Comparison of ENCODE assay signal across 19 cellular contexts in the genomic region with DNA sequence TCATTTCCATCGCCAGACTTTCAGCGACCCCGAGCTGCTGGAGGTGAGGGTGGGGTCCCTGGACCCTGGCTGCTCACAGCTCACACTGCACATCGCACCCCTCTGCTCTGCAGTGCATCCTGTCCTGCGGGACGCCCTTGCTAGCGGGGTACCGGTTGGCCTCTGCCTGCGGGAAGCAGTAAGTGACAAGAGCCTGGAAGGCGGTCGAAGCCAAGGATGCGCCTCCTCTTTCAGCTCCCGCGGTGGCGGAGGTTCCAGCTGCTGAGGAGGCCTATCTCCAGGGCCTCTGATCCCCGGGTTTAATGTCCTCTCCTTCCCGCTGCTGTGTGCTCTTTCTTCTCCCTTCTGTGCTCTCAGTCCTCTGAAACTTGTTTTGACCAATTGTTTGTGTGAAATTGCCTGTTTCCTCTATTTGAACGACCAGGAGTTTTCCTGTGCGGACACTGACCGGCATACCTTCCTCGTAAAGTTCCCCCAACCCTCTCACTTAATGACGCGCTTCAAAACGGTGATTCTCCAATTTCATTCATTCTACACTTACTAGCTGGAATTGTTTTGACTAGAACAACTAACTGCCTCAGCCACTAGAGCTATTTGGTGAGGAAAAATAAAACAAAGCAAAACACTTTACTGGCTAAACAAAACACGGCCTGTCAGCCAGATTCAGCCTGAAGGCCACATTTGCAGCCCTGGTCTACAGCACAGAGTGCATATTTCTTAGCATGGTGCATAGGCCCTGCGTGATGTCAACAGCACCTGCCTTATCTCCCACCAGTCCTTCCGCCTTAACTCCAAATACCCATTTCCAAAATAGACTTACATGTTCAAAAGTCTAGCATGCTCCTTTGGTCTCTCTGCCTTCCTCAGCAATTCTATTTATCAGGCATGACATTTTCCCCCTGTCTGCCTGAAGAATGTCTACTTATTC. TPM values are rescaled to one million over a fixed set of nuclear protein-coding genes. Genes with fewer than 3 reads are reported as not detected.
A peak's percentile ranks its signal among the peaks of the same experiment; 100 is the strongest.
DNase-seq lines count a peak whose midpoint lies in the region; ATAC-seq and TF ChIP-seq lines count a peak whose summit lies in the region.
"Had no signal": no experiment of that assay in that cellular context is flagged by ENCODE, and none has a peak within 500 bp of the region (broad histone marks: within the 10 kb centered on the region; RNA-seq: fewer than 3 reads in every experiment).

No MANE protein-coding gene starts in this region.

- H3K27me3 Mint-ChIP-seq in GM23338 (ENCODE audit: insufficient read depth, low read depth, poor library complexity), result no peaks in the 10 kb centered on the region
- H3K27me3 Mint-ChIP-seq in naive thymus-derived CD8-positive, alpha-beta T cell, result peaks cover 10 to 35% (median 20%) of the 10 kb centered on the region in 5 donors

- POLR2A ChIA-PET in naive thymus-derived CD8-positive, alpha-beta T cell (lab: Charles Lee), result no interaction called here

- ATAC-seq in GM23338, result peak; percentile 99
- peak; percentile 70 for ATAC-seq in body of pancreas
- no peak for ATAC-seq in naive thymus-derived CD8-positive, alpha-beta T cell
- ATAC-seq in GM19035 (IDR thresholded peaks at IDR 0.05; ENCODE audit: unreplicated experiment), result no peak
- ATAC-seq: CD8-positive, alpha-beta T cell; HepG2 had no signal

- no peaks in the 10 kb centered on the region for H3K4me1 ChIP-seq in GM23338 (ENCODE audit: insufficient read depth)
- H3K4me1 ChIP-seq in body of pancreas, result no peaks in the 10 kb centered on the region

- H3K27ac Mint-ChIP-seq in GM23338, result no peak overlapping the region
- no peak overlapping the region for H3K27ac Mint-ChIP-seq in naive thymus-derived CD8-positive, alpha-beta T cell
- H3K27ac Mint-ChIP-seq: CD8-positive, alpha-beta T cell had no signal

- H3K27ac ChIP-seq in GM23338 (ENCODE audit: low read depth), result no peak overlapping the region
- peak overlapping the region in 2 of 4 donors; percentile 26 to 44 for H3K27ac ChIP-seq in body of pancreas

- no peaks in the 10 kb centered on the region for H3K79me2 ChIP-seq in GM23338 (replicated peaks; ENCODE audit: insufficient read depth)

- H4K20me1 ChIP-seq in GM23338 (replicated peaks; ENCODE audit: insufficient read depth), result no peaks in the 10 kb centered on the region

- H3K27me3 ChIP-seq in GM23338 (ENCODE audit: insufficient read depth) (no peaks in the 10 kb centered on the region), body of pancreas (no peaks in the 10 kb centered on the region)

- H3K4me3 ChIP-seq in GM23338 (peak overlapping the region; percentile 29), body of pancreas (no peak overlapping the region)

- WGBS in body of pancreas, 2 donors, result 65 to 77% methylated on average over 21 to 27 of the region's 27 CpGs

- TF ChIP-seq POLR2A in body of pancreas (IDR thresholded peaks at IDR 0.05), result no peak

- TF ChIP-seq CTCF in GM23338 (conservative IDR thresholded peaks at IDR 0.05; ENCODE audit: low read depth in 2 of 2), result no peak
- no peak for TF ChIP-seq CTCF in body of pancreas (IDR thresholded peaks at IDR 0.05)

- no peaks in the 10 kb centered on the region for H3K9me3 ChIP-seq in body of pancreas

- H3K36me3 Mint-ChIP-seq in GM23338 (ENCODE audit: low read depth), result no peaks in the 10 kb centered on the region
- H3K36me3 Mint-ChIP-seq in naive thymus-derived CD8-positive, alpha-beta T cell, result no peaks in the 10 kb centered on the region
- H3K36me3 Mint-ChIP-seq: CD8-positive, alpha-beta T cell had no signal

- peak overlapping the region; percentile 44; the same call in 1 of the 2 replicates for H3K4me2 ChIP-seq in GM23338

- H3K4me3 Mint-ChIP-seq in GM23338, result peak overlapping the region; percentile 41; the same call in 2 of the 3 replicates
- no peak overlapping the region for H3K4me3 Mint-ChIP-seq in naive thymus-derived CD8-positive, alpha-beta T cell
- H3K4me3 Mint-ChIP-seq: CD8-positive, alpha-beta T cell had no signal

- DNase-seq in GM23338 (ENCODE audit: low spot score) (peak; percentile 73), body of pancreas (peak; percentile 36 to 73 (median 54)), left kidney (ENCODE audit: low read depth, low spot score) (peak; percentile 82), retina (peak; percentile 26), NCI-H524 treated with DMSO at 0.1 percent for 48 hours (lab: John Stamatoyannopoulos, UW) (no peak), DMS53 treated with DMSO at 0.1 percent for 48 hours (lab: John Stamatoyannopoulos, UW; ENCODE audit: unreplicated experiment) (no peak)
- no peak for DNase-seq in naive thymus-derived CD8-positive, alpha-beta T cell
- DNase-seq: CD8-positive, alpha-beta T cell; HCEC 1CT; Kasumi-1; NCI-H1417; NCI-H1930; NCI-H2171; NCI-H510A treated with DMSO at 0.1 percent for 48 hours; SIG-M5 had no signal

- H3K9me3 Mint-ChIP-seq in GM23338, result no peaks in the 10 kb centered on the region
- peaks cover 0 to 2% (median 0%) of the 10 kb centered on the region in 9 donors for H3K9me3 Mint-ChIP-seq in naive thymus-derived CD8-positive, alpha-beta T cell
- H3K9me3 Mint-ChIP-seq: CD8-positive, alpha-beta T cell had no signal

- H3K9me2 ChIP-seq in GM23338 (ENCODE audit: insufficient read depth), result no peaks in the 10 kb centered on the region

- intact Hi-C loops in body of pancreas (cut with DNase I), result no loop called here

- no peaks in the 10 kb centered on the region for H3F3A ChIP-seq in GM23338 (replicated peaks; ENCODE audit: low read depth)

- H3K36me3 ChIP-seq in GM23338 (ENCODE audit: insufficient read depth), result no peaks in the 10 kb centered on the region
- H3K36me3 ChIP-seq in body of pancreas (replicated peaks in 1 of 2; ENCODE audit: insufficient read depth in 1 of 2, low read depth in 2 of 2), result no peaks in the 10 kb centered on the region

- H3K4me1 Mint-ChIP-seq in GM23338, result peaks cover 8% of the 10 kb centered on the region
- no peaks in the 10 kb centered on the region for H3K4me1 Mint-ChIP-seq in naive thymus-derived CD8-positive, alpha-beta T cell

- H2AFZ ChIP-seq in GM23338, result peak overlapping the region; percentile 95

TF ChIP-seq in GM23338, 12 proteins besides CTCF, POLR2A, EP300 and RAD21 (continues in another document):
- no peak for TF ChIP-seq NANOG (IDR thresholded peaks at IDR 0.05; ENCODE audit: borderline replicate concordance)
- TF ChIP-seq JUNB (IDR thresholded peaks at IDR 0.05; ENCODE audit: unreplicated experiment), result no peak

RNA-seq across cellular contexts. Expression of a gene that starts 28.0 kb away (rescaled TPM):
- not detected in 2 replicates for total RNA-seq in GM23338 (2014; rRNA removed; shearing (Covaris generic))
- polyA plus RNA-seq in GM23338 (2016; fragmentation: Nextera tagmentation; extraction: Ambion mirVana), result not detected in 2 replicates
- not detected for total RNA-seq in body of pancreas
- total RNA-seq in naive thymus-derived CD8-positive, alpha-beta T cell, result not detected
- polyA plus RNA-seq in naive thymus-derived CD8-positive, alpha-beta T cell, result not detected
- total RNA-seq: CD8-positive, alpha-beta T cell; HepG2 had no signal
- polyA plus RNA-seq: AG04450, BJ, HepG2 had no signal

RNA-seq across cellular contexts. Expression of a gene that starts 42.6 kb away (rescaled TPM):
- 2.5 and 4.0 TPM in 2 replicates for total RNA-seq in GM23338 (2014; rRNA removed; shearing (Covaris generic))
- polyA plus RNA-seq in GM23338 (2016; fragmentation: Nextera tagmentation; extraction: Ambion mirVana), result 3.8 and 5.2 TPM in 2 replicates
- total RNA-seq in body of pancreas, result 1 to 10 TPM; 1.3 to 2.3 TPM
- not detected for total RNA-seq in naive thymus-derived CD8-positive, alpha-beta T cell
- polyA plus RNA-seq in naive thymus-derived CD8-positive, alpha-beta T cell, result under 1 TPM in 1 of 3 donors, not detected in 2; 0.11 TPM
- total RNA-seq: CD8-positive, alpha-beta T cell had no signal
- polyA plus RNA-seq: BJ had no signal

RNA-seq across cellular contexts. Expression of a gene that starts 53.9 kb away (rescaled TPM):
- total RNA-seq in GM23338 (2014; rRNA removed; shearing (Covaris generic)), result 22.7 and 28.9 TPM in 2 replicates
- polyA plus RNA-seq in GM23338 (2016; fragmentation: Nextera tagmentation; extraction: Ambion mirVana), result 11.9 and 17.9 TPM in 2 replicates
- total RNA-seq in body of pancreas, result 10 to 100 TPM; 16.6 to 29.7 TPM
- total RNA-seq in naive thymus-derived CD8-positive, alpha-beta T cell, result 10 to 100 TPM; 26.9 to 28.1 TPM
- 1 to 10 TPM; 5.2 to 9.1 (median 5.8) TPM for polyA plus RNA-seq in naive thymus-derived CD8-positive, alpha-beta T cell

Comparison
In these comparisons a context has a peak if more than half of its experiments do, and no peak if none do; other contexts are left out.
1. ATAC-seq: peak in GM23338 (single experiment) and body of pancreas (single experiment); none in naive thymus-derived CD8-positive, alpha-beta T cell (0 of 2) and GM19035 (single experiment).
2. DNase-seq: peak in GM23338 (single experiment), body of pancreas (4 of 4), left kidney (single experiment) and retina (single experiment); none in NCI-H524 treated with DMSO at 0.1 percent for 48 hours (single experiment), naive thymus-derived CD8-positive, alpha-beta T cell (0 of 10) and DMS53 treated with DMSO at 0.1 percent for 48 hours (single experiment).